ENCODE assay signal across 8 cellular contexts in genomic region chr5:38556599-38557308, GRCh38. TPM values are rescaled to one million over a fixed set of nuclear protein-coding genes. Genes with fewer than 3 reads are reported as not detected.
DNase-seq lines count a peak whose midpoint lies in the region; ATAC-seq and TF ChIP-seq lines count a peak whose summit lies in the region.

Gene LIFR (minus strand): TSS chr5:38556646. CDS start chr5:38530647, 25,999 bp downstream.

- H3K79me2 ChIP-seq in neural progenitor cell (ENCODE audit: low read depth), result no peaks in the 10 kb centered on the region

- H3K27ac ChIP-seq in RWPE2 (ENCODE audit: poor library complexity, severe bottlenecking) (peak within 1 kb of the TSS; percentile 43), neural progenitor cell (peak within 1 kb of the TSS; percentile 55), thymus (ENCODE audit: low read depth) (peak within 1 kb of the TSS; percentile 84)

- peaks cover 16% of the 10 kb centered on the region for H3F3A ChIP-seq in neural progenitor cell (ENCODE audit: low read depth)

- H3K4me1 ChIP-seq in RWPE2 (ENCODE audit: insufficient read depth, poor library complexity, severe bottlenecking), result peaks cover 11% of the 10 kb centered on the region
- peaks cover 6% of the 10 kb centered on the region for H3K4me1 ChIP-seq in neural progenitor cell
- H3K4me1 ChIP-seq in thymus (ENCODE audit: control insufficient read depth, insufficient read depth, low read length), result peaks cover 6% of the 10 kb centered on the region

- H3K27ac Mint-ChIP-seq in activated naive CD8-positive, alpha-beta T cell treated with anti-CD3 and anti-CD28 coated beads, Interleukin-2, amount 50 U/mL, for 24 hours, result no peak within 1 kb of the TSS
- peak within 1 kb of the TSS; percentile 97 for H3K27ac Mint-ChIP-seq in neural progenitor cell

- H3K36me3 ChIP-seq in RWPE2 (ENCODE audit: low read depth) (no peaks in the 10 kb centered on the region), neural progenitor cell (no peaks in the 10 kb centered on the region), thymus (ENCODE audit: control insufficient read depth, insufficient read depth) (no peaks in the 10 kb centered on the region)

- H3K36me3 Mint-ChIP-seq in activated naive CD8-positive, alpha-beta T cell treated with anti-CD3 and anti-CD28 coated beads, Interleukin-2, amount 50 U/mL, for 24 hours (ENCODE audit: low read depth), result no peaks in the 10 kb centered on the region
- peaks cover 2% of the 10 kb centered on the region for H3K36me3 Mint-ChIP-seq in neural progenitor cell

- no peaks in the 10 kb centered on the region for H3K9me3 Mint-ChIP-seq in activated naive CD8-positive, alpha-beta T cell treated with anti-CD3 and anti-CD28 coated beads, Interleukin-2, amount 50 U/mL, for 24 hours
- no peaks in the 10 kb centered on the region for H3K9me3 Mint-ChIP-seq in neural progenitor cell

- peaks cover 68% of the 10 kb centered on the region for H3K27me3 Mint-ChIP-seq in activated naive CD8-positive, alpha-beta T cell treated with anti-CD3 and anti-CD28 coated beads, Interleukin-2, amount 50 U/mL, for 24 hours
- H3K27me3 Mint-ChIP-seq in neural progenitor cell (ENCODE audit: insufficient read depth, low read depth), result no peaks in the 10 kb centered on the region

- peaks cover 4% of the 10 kb centered on the region for H4K20me1 ChIP-seq in neural progenitor cell (ENCODE audit: low read depth)

- ATAC-seq in HG03442 (IDR thresholded peaks at IDR 0.05; ENCODE audit: unreplicated experiment) (peak; percentile 62), RWPE2 (ENCODE audit: low read depth) (peak; percentile 77)
- ATAC-seq in activated naive CD8-positive, alpha-beta T cell treated with anti-CD3 and anti-CD28 coated beads, Interleukin-2, amount 50 U/mL, for 24 hours, result peak; percentile 75

- H3K27me3 ChIP-seq in RWPE2 (ENCODE audit: insufficient read depth, poor library complexity, severe bottlenecking) (peaks cover 6% of the 10 kb centered on the region), neural progenitor cell (peaks cover 45% of the 10 kb centered on the region), thymus (ENCODE audit: control insufficient read depth, insufficient read depth) (peaks cover 40% of the 10 kb centered on the region)

- H3K4me3 ChIP-seq in RWPE2 (ENCODE audit: severe bottlenecking) (peak within 1 kb of the TSS; percentile 89), neural progenitor cell (peak within 1 kb of the TSS; percentile 83), thymus (ENCODE audit: low read length) (peak within 1 kb of the TSS; percentile 56)

- peak; percentile 74 for DNase-seq in NCI-H1436 (lab: John Stamatoyannopoulos, UW)
- no peak for DNase-seq in NCI-H1436 treated with DMSO at 0.1 percent for 48 hours (lab: John Stamatoyannopoulos, UW)
- DNase-seq in RWPE2 (ENCODE audit: low spot score), result peak; percentile 88
- peak; percentile 52 for DNase-seq in activated naive CD8-positive, alpha-beta T cell treated with anti-CD3 and anti-CD28 coated beads, Interleukin-2, amount 50 U/mL, for 24 hours
- peak; percentile 36 for DNase-seq in glomerular endothelial cell (ENCODE audit: extremely low read depth, low read depth, low spot score)
- peak; percentile 91 for DNase-seq in neural progenitor cell (ENCODE audit: low spot score)

- H3K4me2 ChIP-seq in neural progenitor cell, result peak within 1 kb of the TSS; percentile 89

- peak within 1 kb of the TSS; percentile 77 for H3K4me3 Mint-ChIP-seq in activated naive CD8-positive, alpha-beta T cell treated with anti-CD3 and anti-CD28 coated beads, Interleukin-2, amount 50 U/mL, for 24 hours
- peak within 1 kb of the TSS; percentile 97 for H3K4me3 Mint-ChIP-seq in neural progenitor cell

- peak within 1 kb of the TSS; percentile 67 for H3K9ac ChIP-seq in neural progenitor cell

- H2AFZ ChIP-seq in neural progenitor cell (replicated peaks), result peak within 1 kb of the TSS; percentile 99

- H3K4me1 Mint-ChIP-seq in activated naive CD8-positive, alpha-beta T cell treated with anti-CD3 and anti-CD28 coated beads, Interleukin-2, amount 50 U/mL, for 24 hours, result peaks cover 8% of the 10 kb centered on the region
- H3K4me1 Mint-ChIP-seq in neural progenitor cell, result peaks cover 38% of the 10 kb centered on the region

- H3K9me3 ChIP-seq in RWPE2 (ENCODE audit: severe bottlenecking) (no peaks in the 10 kb centered on the region), neural progenitor cell (ENCODE audit: low read depth) (no peaks in the 10 kb centered on the region), thymus (ENCODE audit: control insufficient read depth) (no peaks in the 10 kb centered on the region)

- TF ChIP-seq CTCF in RWPE2 (IDR thresholded peaks at IDR 0.05; ENCODE audit: poor library complexity, severe bottlenecking), result no peak
- no peak for TF ChIP-seq CTCF in neural progenitor cell (IDR thresholded peaks at IDR 0.05)

- 1% methylated on average over 88 of the region's 88 CpGs for WGBS in thymus

RNA-seq across cellular contexts. Expression of gene LIFR, which starts in this region (rescaled TPM):
- total RNA-seq in glomerular endothelial cell, result 28.8 and 35.2 TPM in 2 replicates
- total RNA-seq in neural progenitor cell (ENCODE audit: low replicate concordance), result 2.2 TPM in 2 replicates
- polyA plus RNA-seq in thymus, result 27.5 TPM
